24 cellular contexts compared by ENCODE assay signal in genomic region chr4:86221076-86221475, GRCh38.
"Had no signal": no experiment of that assay in that cellular context is flagged by ENCODE, and none has a peak within 500 bp of the region (broad histone marks: within the 10 kb centered on the region; RNA-seq: fewer than 3 reads in every experiment).

No MANE protein-coding gene starts in this region.

- H3K27me3 Mint-ChIP-seq: activated B cell treated with CpG ODN at 0.5 μM for 24 hours; activated CD4-positive, alpha-beta memory T cell treated with anti-CD3 and anti-CD28 coated beads for 36 hours; activated CD4-positive, alpha-beta T cell treated with anti-CD3 and anti-CD28 coated beads, Interleukin-2, amount 10 ng/mL, durations not matched to agents 7 days and 5 days; activated naive CD8-positive, alpha-beta T cell treated with anti-CD3 and anti-CD28 coated beads, Interleukin-2, amount 50 U/mL, for 24 hours had no signal

- H3K4me1 ChIP-seq: breast epithelium, SJSA1 had no signal

- DNase-seq: activated B cell treated with CpG ODN at 0.5 μM for 24 hours; activated CD4-positive, alpha-beta memory T cell treated with anti-CD3 and anti-CD28 coated beads for 36 hours; activated CD4-positive, alpha-beta T cell treated with anti-CD3 and anti-CD28 coated beads, Interleukin-2, amount 10 ng/mL, durations not matched to agents 7 days and 5 days; activated CD8-positive, alpha-beta memory T cell treated with anti-CD3 and anti-CD28 coated beads for 24 hours; activated effector memory CD4-positive, alpha-beta T cell treated with anti-CD3 and anti-CD28 coated beads, Interleukin-2, amount 50 U/mL, for 16 hours; activated naive CD4-positive, alpha-beta T cell treated with Interleukin-2 at 50 U/mL for 16 hours; activated naive CD8-positive, alpha-beta T cell treated with anti-CD3 and anti-CD28 coated beads, Interleukin-2, amount 50 U/mL, for 24 hours; activated T-cell treated with anti-CD3 and anti-CD28 coated beads, Interleukin-2, amount 50 U/mL, for 4 hours; amygdala; Karpas-422; NCI-H1105 treated with DMSO at 0.1 percent for 48 hours; NCI-H1436 treated with DMSO at 0.1 percent for 48 hours; NCI-H187; NCI-H226; NCI-H526 treated with DMSO at 0.1 percent for 48 hours; NK-92 treated with Interleukin-12 subunit alpha and Interleukin-12 subunit beta, amount 100 ng/mL, for 24 hours; PC-3; SHP77; SW 1271 had no signal

- H3K4me3 Mint-ChIP-seq: activated B cell treated with CpG ODN at 0.5 μM for 24 hours; activated CD4-positive, alpha-beta memory T cell treated with anti-CD3 and anti-CD28 coated beads for 36 hours; activated CD4-positive, alpha-beta T cell treated with anti-CD3 and anti-CD28 coated beads, Interleukin-2, amount 10 ng/mL, durations not matched to agents 7 days and 5 days; activated naive CD8-positive, alpha-beta T cell treated with anti-CD3 and anti-CD28 coated beads, Interleukin-2, amount 50 U/mL, for 24 hours; activated T-cell treated with anti-CD3 and anti-CD28 coated beads, Interleukin-2, amount 50 U/mL, for 4 hours had no signal

- H3K27me3 ChIP-seq: breast epithelium, SJSA1 had no signal

- H3K36me3 ChIP-seq: breast epithelium, SJSA1 had no signal

- H3K9me3 Mint-ChIP-seq: activated B cell treated with CpG ODN at 0.5 μM for 24 hours; activated CD4-positive, alpha-beta memory T cell treated with anti-CD3 and anti-CD28 coated beads for 36 hours; activated CD4-positive, alpha-beta T cell treated with anti-CD3 and anti-CD28 coated beads, Interleukin-2, amount 10 ng/mL, durations not matched to agents 7 days and 5 days; activated naive CD8-positive, alpha-beta T cell treated with anti-CD3 and anti-CD28 coated beads, Interleukin-2, amount 50 U/mL, for 24 hours had no signal

- H3K4me1 Mint-ChIP-seq: activated B cell treated with CpG ODN at 0.5 μM for 24 hours; activated CD4-positive, alpha-beta T cell treated with anti-CD3 and anti-CD28 coated beads, Interleukin-2, amount 10 ng/mL, durations not matched to agents 7 days and 5 days; activated naive CD8-positive, alpha-beta T cell treated with anti-CD3 and anti-CD28 coated beads, Interleukin-2, amount 50 U/mL, for 24 hours had no signal

- ATAC-seq: activated naive CD4-positive, alpha-beta T cell treated with anti-CD3 and anti-CD28 coated beads, Interleukin-2, amount 50 U/mL, for 72 hours; activated naive CD8-positive, alpha-beta T cell treated with anti-CD3 and anti-CD28 coated beads, Interleukin-2, amount 50 U/mL, for 24 hours; activated T-cell treated with anti-CD3 and anti-CD28 coated beads, Interleukin-2, amount 50 U/mL, for 4 hours; K562; PC-3; SK-N-SH treated with all-trans-retinoic acid at 6 μM for 48 hours had no signal

- H3K36me3 Mint-ChIP-seq: activated CD4-positive, alpha-beta memory T cell treated with anti-CD3 and anti-CD28 coated beads for 36 hours; activated naive CD4-positive, alpha-beta T cell treated with anti-CD3 and anti-CD28 coated beads, Interleukin-2, amount 50 U/mL, for 72 hours had no signal

- H3K27ac Mint-ChIP-seq: activated B cell treated with CpG ODN at 0.5 μM for 24 hours; activated CD4-positive, alpha-beta memory T cell treated with anti-CD3 and anti-CD28 coated beads for 36 hours; activated CD4-positive, alpha-beta T cell treated with anti-CD3 and anti-CD28 coated beads, Interleukin-2, amount 10 ng/mL, durations not matched to agents 7 days and 5 days; activated naive CD4-positive, alpha-beta T cell treated with anti-CD3 and anti-CD28 coated beads, Interleukin-2, amount 50 U/mL, for 72 hours; activated naive CD8-positive, alpha-beta T cell treated with anti-CD3 and anti-CD28 coated beads, Interleukin-2, amount 50 U/mL, for 24 hours had no signal

- H3K27ac ChIP-seq: breast epithelium, SJSA1 had no signal

- H3K4me3 ChIP-seq: breast epithelium, K562, SJSA1 had no signal

- H3K9me3 ChIP-seq: breast epithelium, SJSA1 had no signal
